In the genomic region with DNA sequence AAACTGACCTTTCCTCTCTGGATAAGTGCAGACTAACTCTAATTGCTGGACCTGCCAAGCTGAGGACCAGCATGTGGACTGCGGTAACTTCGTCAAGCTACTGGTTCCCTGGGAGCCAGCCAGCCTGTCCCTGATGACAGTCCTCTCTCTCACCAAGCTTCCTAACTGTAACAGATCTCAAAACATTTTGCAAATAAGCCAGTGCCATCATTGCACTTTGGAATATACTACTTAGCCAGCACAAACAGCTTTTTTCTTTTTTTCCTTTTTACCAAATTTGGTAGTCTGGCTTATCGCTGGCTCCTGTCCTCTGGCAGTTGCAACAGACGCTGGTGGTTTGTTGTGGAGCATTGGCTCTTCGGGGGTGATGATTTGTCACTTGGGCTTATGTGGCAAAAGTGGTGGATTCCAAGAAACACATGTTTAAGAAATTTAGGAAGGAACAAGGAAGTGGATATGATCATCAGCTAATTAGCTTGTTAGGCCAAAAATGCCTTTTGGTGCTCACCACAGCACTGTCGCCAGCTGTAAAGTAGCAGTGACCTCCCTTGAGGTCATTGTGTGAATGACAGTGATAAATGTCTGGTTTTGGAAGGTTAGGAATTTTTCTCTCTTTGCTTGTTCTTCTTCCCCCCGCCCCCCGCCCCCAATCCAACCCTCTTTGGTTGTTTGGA, we compare ENCODE assay signal across 15 cellular contexts.
DNase-seq lines count a peak whose midpoint lies in the region; ATAC-seq and TF ChIP-seq lines count a peak whose summit lies in the region.
"Had no signal": no experiment of that assay in that cellular context is flagged by ENCODE, and none has a peak within 500 bp of the region (broad histone marks: within the 10 kb centered on the region; RNA-seq: fewer than 3 reads in every experiment).

No MANE protein-coding gene starts in this region.

- TF ChIP-seq CTCF in right atrium auricular region (IDR thresholded peaks at IDR 0.05) (no peak), fibroblast of the aortic adventitia (IDR thresholded peaks at IDR 0.05; ENCODE audit: insufficient read depth, low read length) (no peak), thyroid gland (IDR thresholded peaks at IDR 0.05) (no peak)

- H3K9me3 ChIP-seq in right atrium auricular region (no peaks in the 10 kb centered on the region), thyroid gland (no peaks in the 10 kb centered on the region)
- H3K9me3 ChIP-seq: mucosa of descending colon had no signal

- intact Hi-C loops in left cardiac atrium (cut with DNase I) (no loop called here), thyroid gland (cut with DNase I) (no loop called here)

- no peak overlapping the region for H3K4me3 Mint-ChIP-seq in activated T-cell treated with anti-CD3 and anti-CD28 coated beads, Interleukin-2, amount 50 U/mL, for 4 hours
- H3K4me3 Mint-ChIP-seq: stimulated activated naive CD8-positive, alpha-beta T cell treated with anti-CD3 and anti-CD28 coated beads, Interleukin-15, Interleukin-2, amounts not matched to agents 100 ng/mL and 50 ng/mL, for 24 hours had no signal

- no peaks in the 10 kb centered on the region for H3K4me1 Mint-ChIP-seq in activated T-cell treated with anti-CD3 and anti-CD28 coated beads, Interleukin-2, amount 50 U/mL, for 4 hours (ENCODE audit: low read depth)

- H3K27me3 Mint-ChIP-seq in activated T-cell treated with anti-CD3 and anti-CD28 coated beads, Interleukin-2, amount 50 U/mL, for 4 hours (ENCODE audit: low read depth): no peaks in the 10 kb centered on the region

- no peaks in the 10 kb centered on the region for H3K36me3 Mint-ChIP-seq in activated T-cell treated with anti-CD3 and anti-CD28 coated beads, Interleukin-2, amount 50 U/mL, for 4 hours (ENCODE audit: insufficient read depth)

- H3K4me1 ChIP-seq in right atrium auricular region (no peaks in the 10 kb centered on the region), thyroid gland (peaks cover 5 to 15% of the 10 kb centered on the region in 2 donors)

- no peak overlapping the region for H3K27ac ChIP-seq in right atrium auricular region
- H3K27ac ChIP-seq in thyroid gland: peak overlapping the region in 1 of 3 donors; percentile 50

- H3K27me3 ChIP-seq in right atrium auricular region (no peaks in the 10 kb centered on the region), thyroid gland (no peaks in the 10 kb centered on the region)

- TF ChIP-seq POLR2A in thyroid gland (IDR thresholded peaks at IDR 0.05): no peak

- 65 to 75% methylated on average over 8 of the region's 8 CpGs for WGBS in thyroid gland, 2 donors

- H3K36me3 ChIP-seq in right atrium auricular region (no peaks in the 10 kb centered on the region), thyroid gland (no peaks in the 10 kb centered on the region)

- H3K9me3 Mint-ChIP-seq in activated T-cell treated with anti-CD3 and anti-CD28 coated beads, Interleukin-2, amount 50 U/mL, for 4 hours: no peaks in the 10 kb centered on the region
- H3K9me3 Mint-ChIP-seq: stimulated activated naive CD8-positive, alpha-beta T cell treated with anti-CD3 and anti-CD28 coated beads, Interleukin-15, Interleukin-2, amounts not matched to agents 100 ng/mL and 50 ng/mL, for 24 hours had no signal

- peak; percentile 30 to 54 for ATAC-seq in left cardiac atrium
- no peak for ATAC-seq in activated T-cell treated with anti-CD3 and anti-CD28 coated beads, Interleukin-2, amount 50 U/mL, for 4 hours
- no peak for ATAC-seq in HG02759 (IDR thresholded peaks at IDR 0.05; ENCODE audit: unreplicated experiment)
- ATAC-seq: mucosa of descending colon had no signal

- H3K4me3 ChIP-seq in right atrium auricular region (no peak overlapping the region), fibroblast of the aortic adventitia (ENCODE audit: low read depth, low read length) (no peak overlapping the region), thyroid gland (replicated peaks in 1 of 3) (no peak overlapping the region)
- H3K4me3 ChIP-seq: mucosa of descending colon had no signal

- DNase-seq in left cardiac atrium: no peak
- DNase-seq in right atrium auricular region (ENCODE audit: low spot score): no peak
- peak; percentile 94 for DNase-seq in RPMI7951 (ENCODE audit: low read depth)
- peak; percentile 16 for DNase-seq in fibroblast of the aortic adventitia (ENCODE audit: low read depth)
- peak; percentile 0 to 9 for DNase-seq in thyroid gland
- DNase-seq in activated T-cell treated with anti-CD3 and anti-CD28 coated beads, Interleukin-2, amount 50 U/mL, for 4 hours: no peak
- no peak for DNase-seq in anterior cingulate cortex (lab: John Stamatoyannopoulos, UW)
- DNase-seq: activated CD4-positive, alpha-beta T cell treated with anti-CD3 and anti-CD28 coated beads, Interleukin-2, amount 50 U/mL, for 4 hours; H7; mucosa of descending colon; posterior cingulate gyrus; SIG-M5; stimulated activated CD4-positive, alpha-beta T cell treated with anti-CD3 and anti-CD28 coated beads, Interleukin-12 subunit alpha, Interleukin-12 subunit beta, amount 100 ng/mL, for 4 hours had no signal

Comparison
In these comparisons a context has a peak if more than half of its experiments do, and no peak if none do; other contexts are left out.
1. ATAC-seq: peak in left cardiac atrium (2 of 2); none in activated T-cell treated with anti-CD3 and anti-CD28 coated beads, Interleukin-2, amount 50 U/mL, for 4 hours (0 of 2) and HG02759 (single experiment).
2. DNase-seq: peak in RPMI7951 (single experiment), fibroblast of the aortic adventitia (single experiment) and thyroid gland (2 of 2); none in left cardiac atrium (single experiment), right atrium auricular region (single experiment), activated T-cell treated with anti-CD3 and anti-CD28 coated beads, Interleukin-2, amount 50 U/mL, for 4 hours (single experiment) and anterior cingulate cortex (0 of 58).